In genomic region chr14:77197988-77198387, GRCh38 we compare ENCODE assay signal across 33 cellular contexts. TPM values are rescaled to one million over a fixed set of nuclear protein-coding genes. Genes with fewer than 3 reads are reported as not detected.
"Had no signal": no experiment of that assay in that cellular context is flagged by ENCODE, and none has a peak within 500 bp of the region (broad histone marks: within the 10 kb centered on the region; RNA-seq: fewer than 3 reads in every experiment).

No MANE protein-coding gene starts in this region.

- H3K4me1 ChIP-seq: heart left ventricle, left lung, lower lobe of right lung, parathyroid adenoma, right atrium auricular region, suprapubic skin, tibial artery, vagina had no signal

- H3K27ac ChIP-seq: heart left ventricle, left lung, lower lobe of right lung, parathyroid adenoma, right atrium auricular region, suprapubic skin, thoracic aorta, tibial artery, vagina had no signal

- H3K27me3 ChIP-seq: right atrium auricular region, vagina had no signal

- H3K27ac Mint-ChIP-seq: immature natural killer cell; naive thymus-derived CD8-positive, alpha-beta T cell; nephron; progenitor cell of endocrine pancreas; stimulated activated naive B cell treated with anti-CD40 and anti-IgM and Interleukin-4, amounts not matched to agents 10 μg/mL and 1 μg/mL and 100 μg/mL, for 72 hours; stimulated activated naive CD8-positive, alpha-beta T cell treated with anti-CD3 and anti-CD28 coated beads, Interleukin-15, Interleukin-2, amounts not matched to agents 100 ng/mL and 50 ng/mL, for 24 hours; type B pancreatic cell had no signal

- FAIRE-seq: islet of Langerhans, kidney had no signal

- DNase-seq: heart left ventricle; immature natural killer cell; kidney; left colon; lower lobe of right lung; mammary epithelial cell; mesenchymal stem cell; naive thymus-derived CD8-positive, alpha-beta T cell; nucleus accumbens; stimulated activated CD4-positive, alpha-beta T cell treated with anti-CD3 and anti-CD28 coated beads, Interleukin-12 subunit alpha, Interleukin-12 subunit beta, amount 100 ng/mL, for 4 hours; stimulated activated CD4-positive, alpha-beta T cell treated with anti-CD3 and anti-CD28 coated beads, Interleukin-15, amount 100 ng/mL, for 24 hours; stimulated activated CD4-positive, alpha-beta T cell treated with anti-CD3 and anti-CD28 coated beads, Interleukin-2, amount 100 ng/mL, for 24 hours; stimulated activated CD4-positive, alpha-beta T cell treated with anti-CD3 and anti-CD28 coated beads, Interleukin-4, amount 100 ng/mL, for 1 hour; stimulated activated naive B cell treated with anti-CD40 and anti-IgM and Interleukin-4, amounts not matched to agents 10 μg/mL and 1 μg/mL and 100 μg/mL, for 72 hours; tibial artery had no signal

- ATAC-seq: heart left ventricle; left colon; left lung; lower lobe of right lung; naive thymus-derived CD8-positive, alpha-beta T cell; stimulated activated naive B cell treated with anti-CD40 and anti-IgM and Interleukin-4, amounts not matched to agents 10 μg/mL and 1 μg/mL and 100 μg/mL, for 72 hours had no signal

- H3K4me3 ChIP-seq: heart left ventricle, left lung, lower lobe of right lung, right atrium auricular region, smooth muscle cell, suprapubic skin, thoracic aorta, tibial artery, vagina had no signal

- H3K9me3 ChIP-seq: heart left ventricle, left lung, lower lobe of right lung, right atrium auricular region, suprapubic skin, thoracic aorta, tibial artery, vagina had no signal

- H3K4me1 Mint-ChIP-seq: immature natural killer cell; naive thymus-derived CD8-positive, alpha-beta T cell; neural crest cell; stimulated activated naive B cell treated with anti-CD40 and anti-IgM and Interleukin-4, amounts not matched to agents 10 μg/mL and 1 μg/mL and 100 μg/mL, for 72 hours had no signal

- H3K36me3 ChIP-seq: heart left ventricle, left lung, lower lobe of right lung, right atrium auricular region, suprapubic skin, thoracic aorta, tibial artery, vagina had no signal

- H3K36me3 Mint-ChIP-seq: immature natural killer cell; naive thymus-derived CD8-positive, alpha-beta T cell; stimulated activated naive B cell treated with anti-CD40 and anti-IgM and Interleukin-4, amounts not matched to agents 10 μg/mL and 1 μg/mL and 100 μg/mL, for 72 hours; type B pancreatic cell had no signal

- H3K4me3 Mint-ChIP-seq: immature natural killer cell; naive thymus-derived CD8-positive, alpha-beta T cell; nephron; neural crest cell; stimulated activated naive B cell treated with anti-CD40 and anti-IgM and Interleukin-4, amounts not matched to agents 10 μg/mL and 1 μg/mL and 100 μg/mL, for 72 hours; stimulated activated naive CD8-positive, alpha-beta T cell treated with anti-CD3 and anti-CD28 coated beads, Interleukin-15, Interleukin-2, amounts not matched to agents 100 ng/mL and 50 ng/mL, for 24 hours; type B pancreatic cell had no signal

- H3K9me3 Mint-ChIP-seq: naive thymus-derived CD8-positive, alpha-beta T cell; nephron; neural crest cell; stimulated activated naive B cell treated with anti-CD40 and anti-IgM and Interleukin-4, amounts not matched to agents 10 μg/mL and 1 μg/mL and 100 μg/mL, for 72 hours; stimulated activated naive CD8-positive, alpha-beta T cell treated with anti-CD3 and anti-CD28 coated beads, Interleukin-15, Interleukin-2, amounts not matched to agents 100 ng/mL and 50 ng/mL, for 24 hours; type B pancreatic cell had no signal

RNA-seq across cellular contexts. Expression of gene TMEM63C, which starts 16.4 kb away (rescaled TPM):
- total RNA-seq: pulmonary artery endothelial cell had no signal

RNA-seq across cellular contexts. Expression of gene ZDHHC22, which starts 56.4 kb away (rescaled TPM):
- total RNA-seq: kidney; left colon; left lung; liver; lower lobe of right lung; mammary epithelial cell; naive thymus-derived CD8-positive, alpha-beta T cell; renal cortical epithelial cell; right atrium auricular region; smooth muscle cell; subcutaneous adipose tissue; suprapubic skin; thoracic aorta; ureter; vagina had no signal
